ENCODE assay signal across 8 cellular contexts in the genomic region with DNA sequence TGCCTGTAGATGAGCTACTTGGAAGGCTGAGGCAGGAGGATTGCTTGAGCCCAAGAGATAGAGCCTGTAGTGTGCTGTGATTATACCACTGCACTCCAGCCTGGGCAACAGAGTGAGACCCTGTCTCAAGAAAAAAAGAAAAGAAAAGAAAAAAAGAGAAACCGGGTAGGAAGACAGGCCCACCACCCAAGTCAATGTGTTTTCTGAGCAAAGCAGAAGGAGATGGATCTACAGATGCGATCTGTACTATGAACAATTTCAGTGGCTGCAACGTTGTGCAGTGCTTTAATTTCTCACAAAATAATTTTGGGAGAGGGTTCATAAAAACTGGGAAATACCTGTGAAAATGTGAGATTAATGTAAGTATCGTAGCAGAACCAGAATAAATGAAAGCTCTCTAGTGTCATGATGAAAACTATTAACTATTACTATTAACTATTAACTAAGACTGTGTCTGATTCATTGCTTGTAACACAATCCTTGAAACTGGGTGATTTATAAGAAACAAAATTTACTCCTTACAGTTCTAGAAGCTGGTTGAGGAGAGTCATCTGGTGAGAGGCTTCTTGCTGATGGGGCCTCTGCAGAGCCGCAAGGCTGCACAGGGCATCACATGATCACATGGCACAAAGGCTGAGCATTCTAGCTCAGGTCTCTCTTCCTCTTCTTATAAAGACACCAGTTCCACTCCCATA.
DNase-seq lines count a peak whose midpoint lies in the region; ATAC-seq and TF ChIP-seq lines count a peak whose summit lies in the region.

No MANE protein-coding gene starts in this region.

- H3K4me1 Mint-ChIP-seq in CD4-positive, alpha-beta memory T cell, result peaks cover 23 to 43% (median 38%) of the 10 kb centered on the region in 4 donors

- no peak overlapping the region for H3K27ac ChIP-seq in CD4-positive, alpha-beta memory T cell (ENCODE audit: low read depth, low read length)

- H3K36me3 ChIP-seq in CD4-positive, alpha-beta memory T cell (ENCODE audit: insufficient read depth, low read length), result no peaks in the 10 kb centered on the region
- H3K36me3 ChIP-seq in HAP-1 (replicated peaks), result no peaks in the 10 kb centered on the region

- intact Hi-C loops in CD4-positive, alpha-beta memory T cell (cut with micrococcal nuclease), result loop anchor here (5.0 kb wide), 1 partner anchor 74 kb away; no protein-coding TSS in a partner anchor

- ATAC-seq in GM18505 (IDR thresholded peaks at IDR 0.05; ENCODE audit: unreplicated experiment), result peak; percentile 75
- peak; percentile 78 for ATAC-seq in GM21786 (IDR thresholded peaks at IDR 0.05; ENCODE audit: unreplicated experiment)

- POLR2A ChIA-PET in CD4-positive, alpha-beta memory T cell (lab: Charles Lee; ENCODE audit: partially characterized antibody), result no interaction called here

- peak overlapping the region in 1 of 8 donors; percentile 32 for H3K4me3 Mint-ChIP-seq in CD4-positive, alpha-beta memory T cell

- H3K9me3 Mint-ChIP-seq in CD4-positive, alpha-beta memory T cell, result no peaks in the 10 kb centered on the region

- no peak overlapping the region for H3K4me3 ChIP-seq in CD4-positive, alpha-beta memory T cell (ENCODE audit: low read length in 2 of 2)
- H3K4me3 ChIP-seq in HAP-1, result no peak overlapping the region

- in situ Hi-C loops in HAP-1 (cut with MboI; ENCODE audit: low sequenced_read_pairs), result no loop called here

- CTCF ChIA-PET in CD4-positive, alpha-beta memory T cell (lab: Charles Lee; ENCODE audit: partially characterized antibody), result no interaction called here

- TF ChIP-seq POLR2A in GM18505 (IDR thresholded peaks at IDR 0.05; ENCODE audit: borderline replicate concordance, extremely low read depth, insufficient read depth, insufficient read length), result no peak

- no peaks in the 10 kb centered on the region for H3K9me3 ChIP-seq in CD4-positive, alpha-beta memory T cell (ENCODE audit: control insufficient read depth in 1 of 2, low read length in 2 of 2)
- no peaks in the 10 kb centered on the region for H3K9me3 ChIP-seq in HAP-1

- H3K27me3 ChIP-seq in CD4-positive, alpha-beta memory T cell (ENCODE audit: insufficient read depth, low read length), result no peaks in the 10 kb centered on the region
- no peaks in the 10 kb centered on the region for H3K27me3 ChIP-seq in HAP-1 (ENCODE audit: low read depth)

- H3K4me1 ChIP-seq in CD4-positive, alpha-beta memory T cell (ENCODE audit: insufficient read depth, low read length), result peaks cover 37% of the 10 kb centered on the region
- peaks cover 29% of the 10 kb centered on the region for H3K4me1 ChIP-seq in HAP-1

- no peaks in the 10 kb centered on the region for H3K36me3 Mint-ChIP-seq in CD4-positive, alpha-beta memory T cell

- peak overlapping the region in 3 of 7 donors; percentile 32 to 74 (median 37) for H3K27ac Mint-ChIP-seq in CD4-positive, alpha-beta memory T cell

- DNase-seq in NOMO-1 treated with DMSO at 0.1 percent for 48 hours (lab: John Stamatoyannopoulos, UW; ENCODE audit: unreplicated experiment) (peak; percentile 59), iris pigment epithelial cell (ENCODE audit: low read depth) (peak; percentile 32), NCI-H1092 (lab: John Stamatoyannopoulos, UW) (no peak), NCI-H524 treated with DMSO at 0.1 percent for 48 hours (lab: John Stamatoyannopoulos, UW) (no peak), HAP-1 (ENCODE audit: low spot score in 2 of 2) (no peak)
- DNase-seq in CD4-positive, alpha-beta memory T cell, result no peak

- H3K27me3 Mint-ChIP-seq in CD4-positive, alpha-beta memory T cell, result no peaks in the 10 kb centered on the region

Comparison
In these comparisons a context has a peak if more than half of its experiments do, and no peak if none do; other contexts are left out.
1. DNase-seq: peak in NOMO-1 treated with DMSO at 0.1 percent for 48 hours (single experiment) and iris pigment epithelial cell (single experiment); none in NCI-H1092 (single experiment), NCI-H524 treated with DMSO at 0.1 percent for 48 hours (single experiment), CD4-positive, alpha-beta memory T cell (0 of 5) and HAP-1 (0 of 2).